8 cellular contexts compared by ENCODE assay signal in the genomic region with DNA sequence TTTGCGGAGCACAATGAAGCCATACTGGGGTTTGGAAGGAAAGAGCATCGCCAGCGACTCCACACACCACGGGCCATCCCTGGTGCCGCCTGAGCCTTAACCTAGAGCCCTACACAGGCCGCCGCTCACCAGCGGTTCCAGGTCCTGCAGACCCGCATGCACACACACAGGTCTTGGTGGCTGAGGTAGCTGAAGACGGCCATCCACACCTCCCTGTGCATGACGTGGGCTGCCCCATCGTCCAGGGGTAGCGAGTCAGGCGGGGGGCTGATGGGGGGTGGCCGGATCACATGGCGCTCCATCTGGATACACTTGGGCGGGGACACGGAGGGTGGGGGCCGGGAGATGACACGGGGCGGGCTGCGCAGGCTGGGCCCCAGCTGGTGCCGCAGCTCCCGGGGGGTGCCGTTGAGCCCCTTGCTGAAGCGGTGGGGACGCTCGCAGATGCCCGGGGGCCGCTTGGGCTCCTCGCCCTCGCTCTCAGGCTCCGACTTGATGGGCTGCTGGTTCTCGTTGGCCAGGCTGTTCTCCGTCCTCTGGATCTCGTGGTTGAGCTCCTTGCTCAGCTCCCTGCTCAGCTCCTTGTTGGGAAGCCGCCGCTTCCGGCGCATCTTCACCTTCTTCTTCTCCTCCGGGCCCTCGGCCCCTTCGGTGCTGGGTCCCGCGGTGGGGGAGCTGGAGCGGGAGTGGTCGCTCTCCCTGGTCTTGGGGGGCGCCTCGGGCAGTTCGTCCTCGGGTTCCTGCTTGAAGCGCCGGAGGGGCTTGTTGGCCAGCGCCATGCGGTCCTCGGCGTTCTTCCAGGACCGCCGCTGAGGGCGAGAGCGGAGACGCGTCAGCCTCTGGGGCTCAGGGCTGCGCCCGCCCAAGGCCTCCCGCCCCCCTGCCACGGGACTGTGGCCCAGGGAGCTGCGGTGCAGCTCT.
"Had no signal": no experiment of that assay in that cellular context is flagged by ENCODE, and none has a peak within 500 bp of the region (broad histone marks: within the 10 kb centered on the region; RNA-seq: fewer than 3 reads in every experiment).

No MANE protein-coding gene starts in this region.

- H3K9me3 ChIP-seq: colonic mucosa, right atrium auricular region, suprapubic skin, thyroid gland, uterus had no signal

- H3K27ac ChIP-seq: colonic mucosa, foreskin keratinocyte, right atrium auricular region, suprapubic skin, thyroid gland, uterus had no signal

- H3K27me3 ChIP-seq: colonic mucosa, foreskin keratinocyte, right atrium auricular region, suprapubic skin, thyroid gland, uterus had no signal

- H3K4me3 ChIP-seq: colonic mucosa, right atrium auricular region, suprapubic skin, thyroid gland, uterus had no signal

- FAIRE-seq: keratinocyte, small intestine had no signal

- H3K4me1 ChIP-seq: foreskin keratinocyte, uterus had no signal

- H3K36me3 ChIP-seq: colonic mucosa, uterus had no signal
